Comparison of ENCODE assay signal across 1 cellular context in genomic region chr17:58521680-58522079, GRCh38.
TF ChIP-seq lines count a peak whose summit lies in the region.

No MANE protein-coding gene starts in this region.

TF ChIP-seq in IMR-90, 13 proteins besides CTCF, POLR2A, EP300 and RAD21:
- no peak for TF ChIP-seq NFE2L2 (IDR thresholded peaks at IDR 0.05; ENCODE audit: low read depth, low read length)
- TF ChIP-seq RCOR1 (IDR thresholded peaks at IDR 0.05; ENCODE audit: insufficient replicate concordance, low read length) = no peak
- no peak for TF ChIP-seq MAZ (IDR thresholded peaks at IDR 0.05; ENCODE audit: borderline replicate concordance, low read depth, low read length)
- no peak for TF ChIP-seq BHLHE40 (IDR thresholded peaks at IDR 0.05; ENCODE audit: low read depth, low read length)
- TF ChIP-seq USF2 (IDR thresholded peaks at IDR 0.05; ENCODE audit: low read depth, low read length) = no peak
- no peak for TF ChIP-seq SMC3 (IDR thresholded peaks at IDR 0.05; ENCODE audit: low read depth, low read length)
- TF ChIP-seq RFX5 (IDR thresholded peaks at IDR 0.05; ENCODE audit: low read depth, low read length) = no peak
- TF ChIP-seq MXI1 (IDR thresholded peaks at IDR 0.05; ENCODE audit: borderline replicate concordance, low read depth, low read length) = no peak
